ENCODE assay signal across 1 cellular context in genomic region chr6:149444360-149445094, GRCh38. TPM values are rescaled to one million over a fixed set of nuclear protein-coding genes. Genes with fewer than 3 reads are reported as not detected.
"Had no signal": no experiment of that assay in that cellular context is flagged by ENCODE, and none has a peak within 500 bp of the region (broad histone marks: within the 10 kb centered on the region; RNA-seq: fewer than 3 reads in every experiment).

No MANE protein-coding gene starts in this region.

RNA-seq across cellular contexts. Expression of gene SUMO4, which starts 44.5 kb away (rescaled TPM):
- polyA plus RNA-seq: urinary bladder had no signal
